ENCODE assay signal across 37 cellular contexts in the genomic region with DNA sequence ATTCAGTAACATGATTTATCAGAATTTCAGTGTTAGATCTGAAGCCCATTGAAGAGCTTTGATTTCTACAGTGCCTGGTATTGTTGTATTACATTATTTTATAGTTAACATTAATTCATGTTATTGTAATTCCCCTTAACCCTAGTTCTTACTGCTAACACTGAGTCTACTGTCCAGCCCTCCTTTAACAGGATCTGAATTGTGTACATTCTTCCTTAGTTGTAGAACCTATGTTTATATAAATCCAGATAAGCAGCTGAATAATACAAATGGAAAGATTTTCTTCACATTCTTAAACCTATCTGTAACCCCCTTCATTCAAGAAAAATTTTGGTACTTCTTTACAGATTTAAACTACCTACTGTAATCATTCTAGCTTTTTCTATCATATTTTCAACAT. TPM values are rescaled to one million over a fixed set of nuclear protein-coding genes. Genes with fewer than 3 reads are reported as not detected.
"Had no signal": no experiment of that assay in that cellular context is flagged by ENCODE, and none has a peak within 500 bp of the region (broad histone marks: within the 10 kb centered on the region; RNA-seq: fewer than 3 reads in every experiment).

No MANE protein-coding gene starts in this region.

- FAIRE-seq: endometrium, endothelial cell of umbilical vein, frontal cortex had no signal

- H3K4me3 ChIP-seq: adrenal gland, ascending aorta, breast epithelium, cardiac muscle cell, colonic mucosa, esophagus squamous epithelium had no signal

- H3K4me1 Mint-ChIP-seq: brain had no signal

- H3K27me3 Mint-ChIP-seq: activated CD4-positive, alpha-beta memory T cell treated with anti-CD3 and anti-CD28 coated beads for 36 hours; activated CD4-positive, alpha-beta T cell treated with anti-CD3 and anti-CD28 coated beads for 36 hours; activated CD4-positive, alpha-beta T cell treated with anti-CD3 and anti-CD28 coated beads, Interleukin-2, amount 10 ng/mL, durations not matched to agents 24 days and 14 days; activated CD8-positive, alpha-beta memory T cell treated with anti-CD3 and anti-CD28 coated beads, Interleukin-2, amount 10 ng/mL, durations not matched to agents 7 days and 5 days; activated naive CD4-positive, alpha-beta T cell treated with anti-CD3 and anti-CD28 coated beads, Interleukin-2, amount 10 ng/mL, durations not matched to agents 7 days and 5 days; activated naive CD8-positive, alpha-beta T cell treated with anti-CD3 and anti-CD28 coated beads for 36 hours; activated naive CD8-positive, alpha-beta T cell treated with anti-CD3 and anti-CD28 coated beads, Interleukin-2, amount 50 U/mL, for 24 hours; brain had no signal

- DNase-seq: activated CD4-positive, alpha-beta memory T cell treated with anti-CD3 and anti-CD28 coated beads for 36 hours; activated CD4-positive, alpha-beta T cell treated with anti-CD3 and anti-CD28 coated beads for 36 hours; activated CD4-positive, alpha-beta T cell treated with anti-CD3 and anti-CD28 coated beads, Interleukin-2, amount 10 ng/mL, durations not matched to agents 24 days and 14 days; activated CD4-positive, CD25-positive, alpha-beta regulatory T cell; activated CD4-positive, CD25-positive, alpha-beta regulatory T cell treated with anti-CD3 and anti-CD28 coated beads, Interleukin-2, amount 50 U/mL, for 72 hours; activated CD8-positive, alpha-beta memory T cell treated with anti-CD3 and anti-CD28 coated beads, Interleukin-2, amount 10 ng/mL, durations not matched to agents 7 days and 5 days; activated CD8-positive, alpha-beta memory T cell treated with anti-CD3 and anti-CD28 coated beads, Interleukin-2, amount 50 U/mL, for 4 hours; activated CD8-positive, alpha-beta T cell treated with anti-CD3 and anti-CD28 coated beads, Interleukin-2, amount 10 ng/mL, durations not matched to agents 7 days and 5 days; activated gamma-delta T cell; activated naive CD4-positive, alpha-beta T cell; activated naive CD4-positive, alpha-beta T cell treated with anti-CD3 and anti-CD28 coated beads, Interleukin-2, amount 10 ng/mL, durations not matched to agents 7 days and 5 days; activated naive CD8-positive, alpha-beta T cell treated with anti-CD3 and anti-CD28 coated beads for 36 hours; activated naive CD8-positive, alpha-beta T cell treated with anti-CD3 and anti-CD28 coated beads, Interleukin-2, amount 50 U/mL, for 24 hours; activated T-cell treated with anti-CD3 and anti-CD28 coated beads, Interleukin-2, amount 50 U/mL, for 1 hour; activated T-cell treated with anti-CD3 and anti-CD28 coated beads, Interleukin-2, amount 50 U/mL, for 48 hours; adrenal gland; central memory CD4-positive, alpha-beta T cell; cerebellar nuclear complex; colonic mucosa; effector CD8-positive, alpha-beta T cell; esophagus squamous epithelium; foreskin fibroblast; head of caudate nucleus; T-helper 2 cell had no signal

- H3K27me3 ChIP-seq: adrenal gland, ascending aorta, breast epithelium, cardiac muscle cell, colonic mucosa, esophagus squamous epithelium had no signal

- H3K36me3 ChIP-seq: breast epithelium, colonic mucosa had no signal

- H3K27ac ChIP-seq: adrenal gland, ascending aorta, breast epithelium, cardiac muscle cell, colonic mucosa, epithelial cell of prostate, esophagus squamous epithelium had no signal

- H3K4me3 Mint-ChIP-seq: activated CD4-positive, alpha-beta memory T cell treated with anti-CD3 and anti-CD28 coated beads for 36 hours; activated CD4-positive, alpha-beta T cell treated with anti-CD3 and anti-CD28 coated beads for 36 hours; activated CD4-positive, alpha-beta T cell treated with anti-CD3 and anti-CD28 coated beads, Interleukin-2, amount 10 ng/mL, durations not matched to agents 24 days and 14 days; activated CD8-positive, alpha-beta memory T cell treated with anti-CD3 and anti-CD28 coated beads, Interleukin-2, amount 10 ng/mL, durations not matched to agents 7 days and 5 days; activated CD8-positive, alpha-beta T cell treated with anti-CD3 and anti-CD28 coated beads, Interleukin-2, amount 10 ng/mL, durations not matched to agents 7 days and 5 days; activated naive CD4-positive, alpha-beta T cell treated with anti-CD3 and anti-CD28 coated beads, Interleukin-2, amount 10 ng/mL, durations not matched to agents 7 days and 5 days; activated naive CD8-positive, alpha-beta T cell treated with anti-CD3 and anti-CD28 coated beads for 36 hours; activated naive CD8-positive, alpha-beta T cell treated with anti-CD3 and anti-CD28 coated beads, Interleukin-2, amount 50 U/mL, for 24 hours; brain had no signal

- H3K4me1 ChIP-seq: ascending aorta, breast epithelium, colonic mucosa, esophagus squamous epithelium had no signal

- H3K9me3 Mint-ChIP-seq: activated CD4-positive, alpha-beta T cell treated with anti-CD3 and anti-CD28 coated beads, Interleukin-2, amount 10 ng/mL, durations not matched to agents 24 days and 14 days; activated naive CD8-positive, alpha-beta T cell treated with anti-CD3 and anti-CD28 coated beads for 36 hours; activated naive CD8-positive, alpha-beta T cell treated with anti-CD3 and anti-CD28 coated beads, Interleukin-2, amount 50 U/mL, for 24 hours had no signal

- H3K9me3 ChIP-seq: adrenal gland, ascending aorta, breast epithelium, colonic mucosa, esophagus squamous epithelium had no signal

- H3K27ac Mint-ChIP-seq: activated CD4-positive, alpha-beta memory T cell treated with anti-CD3 and anti-CD28 coated beads for 36 hours; activated CD4-positive, alpha-beta T cell treated with anti-CD3 and anti-CD28 coated beads for 36 hours; activated CD4-positive, alpha-beta T cell treated with anti-CD3 and anti-CD28 coated beads, Interleukin-2, amount 10 ng/mL, durations not matched to agents 24 days and 14 days; activated CD8-positive, alpha-beta memory T cell treated with anti-CD3 and anti-CD28 coated beads, Interleukin-2, amount 10 ng/mL, durations not matched to agents 7 days and 5 days; activated CD8-positive, alpha-beta T cell treated with anti-CD3 and anti-CD28 coated beads, Interleukin-2, amount 10 ng/mL, durations not matched to agents 7 days and 5 days; activated naive CD4-positive, alpha-beta T cell treated with anti-CD3 and anti-CD28 coated beads, Interleukin-2, amount 10 ng/mL, durations not matched to agents 7 days and 5 days; activated naive CD8-positive, alpha-beta T cell treated with anti-CD3 and anti-CD28 coated beads for 36 hours; activated naive CD8-positive, alpha-beta T cell treated with anti-CD3 and anti-CD28 coated beads, Interleukin-2, amount 50 U/mL, for 24 hours; brain had no signal

- ATAC-seq: activated CD4-positive, alpha-beta T cell treated with anti-CD3 and anti-CD28 coated beads for 36 hours; activated CD8-positive, alpha-beta memory T cell treated with anti-CD3 and anti-CD28 coated beads, Interleukin-2, amount 10 ng/mL, durations not matched to agents 7 days and 5 days; activated CD8-positive, alpha-beta T cell treated with anti-CD3 and anti-CD28 coated beads, Interleukin-2, amount 10 ng/mL, durations not matched to agents 7 days and 5 days; activated naive CD8-positive, alpha-beta T cell treated with anti-CD3 and anti-CD28 coated beads, Interleukin-2, amount 50 U/mL, for 24 hours had no signal

RNA-seq across cellular contexts. Expression of gene SULT6B1, which starts 57.7 kb away (rescaled TPM):
- total RNA-seq: activated CD4-positive, alpha-beta memory T cell treated with anti-CD3 and anti-CD28 coated beads for 36 hours; activated CD4-positive, alpha-beta T cell treated with anti-CD3 and anti-CD28 coated beads for 36 hours; activated CD4-positive, alpha-beta T cell treated with anti-CD3 and anti-CD28 coated beads, Interleukin-2, amount 10 ng/mL, durations not matched to agents 24 days and 14 days; activated CD8-positive, alpha-beta memory T cell treated with anti-CD3 and anti-CD28 coated beads for 36 hours; activated CD8-positive, alpha-beta memory T cell treated with anti-CD3 and anti-CD28 coated beads, Interleukin-2, amount 10 ng/mL, durations not matched to agents 7 days and 5 days; activated CD8-positive, alpha-beta T cell treated with anti-CD3 and anti-CD28 coated beads, Interleukin-2, amount 10 ng/mL, durations not matched to agents 7 days and 5 days; activated naive CD8-positive, alpha-beta T cell treated with anti-CD3 and anti-CD28 coated beads for 36 hours; adrenal gland; ascending aorta; breast epithelium; cardiac muscle cell; colonic mucosa; dermis microvascular lymphatic vessel endothelial cell; endothelial cell of umbilical vein; esophagus squamous epithelium; fibroblast of lung; frontal cortex; T-helper 1 cell treated with Interleukin-12 subunit alpha and Interleukin-12 subunit beta and Interleukin-4 antibody, amounts not matched to agents 30 ng/mL and 1 ng/mL, for 36 hours had no signal
- polyA plus RNA-seq: adrenal gland, cardiac muscle cell, endothelial cell of umbilical vein, esophagus, fibroblast of lung had no signal
